13 cellular contexts compared by ENCODE assay signal in the genomic region with DNA sequence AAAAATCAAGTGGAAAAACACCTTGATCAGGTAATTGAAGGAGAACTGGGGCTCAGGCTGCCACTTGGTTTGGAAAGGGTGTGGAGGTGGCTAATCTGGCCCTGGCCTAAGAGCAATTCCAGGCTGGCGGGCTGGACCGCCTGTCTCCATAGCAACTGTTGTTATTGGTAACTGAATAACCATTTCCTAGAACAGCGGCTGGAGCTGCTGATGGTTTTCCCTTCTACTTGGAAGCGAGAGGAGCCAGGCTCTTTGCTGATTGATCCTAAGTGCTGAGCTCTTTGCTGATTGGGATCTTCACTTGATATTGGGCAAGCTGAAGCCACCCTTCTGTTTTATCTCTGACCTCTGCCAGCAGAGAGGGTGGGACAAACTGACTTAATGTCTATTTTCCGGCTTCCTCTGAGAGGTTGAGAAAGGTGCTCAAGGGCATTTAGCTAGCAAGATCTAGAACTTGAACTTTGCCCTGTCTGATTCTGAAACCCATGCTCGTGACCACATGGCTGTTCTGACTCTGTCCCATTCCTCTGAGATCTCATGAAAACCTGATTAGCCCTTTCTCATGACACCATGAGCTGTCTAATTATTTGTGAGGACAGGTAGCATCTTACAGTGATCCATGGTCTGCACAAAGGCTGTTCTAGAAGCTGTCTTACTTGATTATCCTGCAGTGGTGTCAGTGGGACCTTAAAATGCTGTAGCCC.
DNase-seq lines count a peak whose midpoint lies in the region; ATAC-seq and TF ChIP-seq lines count a peak whose summit lies in the region.
"Had no signal": no experiment of that assay in that cellular context is flagged by ENCODE, and none has a peak within 500 bp of the region (broad histone marks: within the 10 kb centered on the region; RNA-seq: fewer than 3 reads in every experiment).

No MANE protein-coding gene starts in this region.

- TF ChIP-seq POLR2A in testis (IDR thresholded peaks at IDR 0.05): no peak

- H3K4me1 Mint-ChIP-seq in T-helper 17 cell: peaks cover 5% of the 10 kb centered on the region

- intact Hi-C loops in testis (cut with DNase I; ENCODE audit: low total_unique reads): no loop called here
- intact Hi-C loops in aorta (cut with DNase I): no loop called here

- H3K4me3 ChIP-seq in AG10803 (ENCODE audit: low read length): no peak overlapping the region
- H3K4me3 ChIP-seq in NT2/D1 (ENCODE audit: insufficient read length, low read depth): no peak overlapping the region
- no peak overlapping the region for H3K4me3 ChIP-seq in right atrium auricular region
- H3K4me3 ChIP-seq in testis: no peak overlapping the region
- no peak overlapping the region for H3K4me3 ChIP-seq in aorta (ENCODE audit: low read length in 2 of 2)
- H3K4me3 ChIP-seq: dorsolateral prefrontal cortex had no signal

- H3K9ac ChIP-seq in NT2/D1 (ENCODE audit: insufficient read length, low read depth): no peak overlapping the region

- peak; percentile 26 for DNase-seq in AG10803 (ENCODE audit: low read depth)
- DNase-seq in NT2/D1 (ENCODE audit: low read depth, low spot score): peak; percentile 47
- peak; percentile 30 for DNase-seq in right atrium auricular region (ENCODE audit: low spot score)
- no peak for DNase-seq in testis
- DNase-seq in T-helper 17 cell: no peak
- no peak for DNase-seq in central memory CD4-positive, alpha-beta T cell
- no peak for DNase-seq in aorta
- DNase-seq: activated CD4-positive, alpha-beta T cell treated with anti-CD3 and anti-CD28 coated beads, Interleukin-2, amount 50 U/mL, for 1 hour; natural killer cell; NCI-H187 had no signal

- 45 to 46% methylated on average over 6 of the region's 6 CpGs for WGBS in testis, 2 donors
- WGBS in aorta, 2 donors: 22 to 23% methylated on average over 6 of the region's 6 CpGs

- H3K4me3 Mint-ChIP-seq in T-helper 17 cell: no peak overlapping the region
- H3K4me3 Mint-ChIP-seq: CD8-positive, alpha-beta T cell; natural killer cell had no signal

- H3K9me3 ChIP-seq in NT2/D1 (ENCODE audit: insufficient read depth, low read length) (no peaks in the 10 kb centered on the region), right atrium auricular region (no peaks in the 10 kb centered on the region), testis (no peaks in the 10 kb centered on the region), T-helper 17 cell (ENCODE audit: control insufficient read depth, low read length, poor library complexity, severe bottlenecking) (no peaks in the 10 kb centered on the region), aorta (ENCODE audit: control insufficient read depth, low read length) (no peaks in the 10 kb centered on the region)

- H3K36me3 ChIP-seq in NT2/D1 (ENCODE audit: insufficient read depth, insufficient read length, low read length) (no peaks in the 10 kb centered on the region), right atrium auricular region (no peaks in the 10 kb centered on the region), testis (ENCODE audit: low read depth, missing control alignments) (no peaks in the 10 kb centered on the region), aorta (ENCODE audit: control insufficient read depth in 1 of 2, insufficient read depth in 2 of 2, low read length in 1 of 2) (no peaks in the 10 kb centered on the region)

- ATAC-seq in GM19463 (IDR thresholded peaks at IDR 0.05; ENCODE audit: unreplicated experiment): peak; percentile 72
- ATAC-seq in T-helper 17 cell: no peak
- ATAC-seq in aorta (ENCODE audit: low FRiP score): no peak
- ATAC-seq: CD8-positive, alpha-beta T cell; natural killer cell had no signal

- peaks cover 6% of the 10 kb centered on the region for H3K27me3 ChIP-seq in NT2/D1 (ENCODE audit: insufficient read depth, insufficient read length)
- no peaks in the 10 kb centered on the region for H3K27me3 ChIP-seq in right atrium auricular region
- no peaks in the 10 kb centered on the region for H3K27me3 ChIP-seq in testis
- no peaks in the 10 kb centered on the region for H3K27me3 ChIP-seq in aorta (ENCODE audit: control insufficient read depth in 1 of 2, insufficient read depth in 2 of 2, low read length in 1 of 2)

- TF ChIP-seq CTCF in AG10803 (conservative IDR thresholded peaks at IDR 0.05; ENCODE audit: low read length) (no peak), right atrium auricular region (IDR thresholded peaks at IDR 0.05) (no peak), testis (IDR thresholded peaks at IDR 0.05) (no peak)

- no peak overlapping the region for H3K27ac ChIP-seq in right atrium auricular region
- H3K27ac ChIP-seq in testis: no peak overlapping the region
- H3K27ac ChIP-seq in aorta (ENCODE audit: low read depth in 1 of 2, low read length in 2 of 2): no peak overlapping the region

- H3K4me1 ChIP-seq in NT2/D1 (ENCODE audit: insufficient read depth, insufficient read length) (peaks cover 2% of the 10 kb centered on the region), right atrium auricular region (no peaks in the 10 kb centered on the region), testis (no peaks in the 10 kb centered on the region), aorta (ENCODE audit: control insufficient read depth in 1 of 2, insufficient read depth in 2 of 2, low read length in 2 of 2) (no peaks in the 10 kb centered on the region)

- H3K27ac Mint-ChIP-seq in T-helper 17 cell: no peak overlapping the region
- H3K27ac Mint-ChIP-seq: CD8-positive, alpha-beta T cell; natural killer cell had no signal

- H3K36me3 Mint-ChIP-seq in T-helper 17 cell (ENCODE audit: low read depth): no peaks in the 10 kb centered on the region
- H3K36me3 Mint-ChIP-seq: CD8-positive, alpha-beta T cell; natural killer cell had no signal

- peaks cover 29% of the 10 kb centered on the region for H3K27me3 Mint-ChIP-seq in T-helper 17 cell

Comparison
In these comparisons a context has a peak if more than half of its experiments do, and no peak if none do; other contexts are left out.
1. DNase-seq: peak in AG10803 (single experiment), NT2/D1 (single experiment) and right atrium auricular region (single experiment); none in testis (single experiment), T-helper 17 cell (0 of 3), central memory CD4-positive, alpha-beta T cell (single experiment) and aorta (0 of 2).